ENCODE assay signal across 20 cellular contexts in genomic region chr4:20641971-20642370, GRCh38.
"Had no signal": no experiment of that assay in that cellular context is flagged by ENCODE, and none has a peak within 500 bp of the region (broad histone marks: within the 10 kb centered on the region; RNA-seq: fewer than 3 reads in every experiment).

No MANE protein-coding gene starts in this region.

- ATAC-seq: activated CD4-positive, CD25-positive, alpha-beta regulatory T cell treated with anti-CD3 and anti-CD28 coated beads, Interleukin-2, amount 50 U/mL, for 24 hours; activated CD8-positive, alpha-beta T cell treated with anti-CD3 and anti-CD28 coated beads for 36 hours; activated T-cell treated with anti-CD3 and anti-CD28 coated beads, Interleukin-2, amount 50 U/mL, for 72 hours had no signal

- DNase-seq: activated CD4-positive, alpha-beta T cell treated with anti-CD3 and anti-CD28 coated beads for 4 hours; activated CD8-positive, alpha-beta memory T cell treated with anti-CD3 and anti-CD28 coated beads, Interleukin-2, amount 50 U/mL, for 4 hours; activated CD8-positive, alpha-beta T cell treated with anti-CD3 and anti-CD28 coated beads for 36 hours; activated gamma-delta T cell treated with Interleukin-2 at 50 U/mL for 16 hours; activated naive CD4-positive, alpha-beta T cell treated with anti-CD3 and anti-CD28 coated beads, Interleukin-2, amount 10 ng/mL, durations not matched to agents 7 days and 5 days; activated naive CD8-positive, alpha-beta T cell treated with anti-CD3 and anti-CD28 coated beads for 36 hours; activated T-cell treated with anti-CD3 and anti-CD28 coated beads, Interleukin-2, amount 50 U/mL, for 72 hours; brain microvascular endothelial cell; MG63; NCI-H1048; NCI-H1417 treated with DMSO at 0.1 percent for 48 hours; NCI-H1694; NCI-H2029; NCI-H510A treated with DMSO at 0.1 percent for 48 hours; NCI-H748 treated with DMSO at 0.1 percent for 48 hours; NK-92 treated with Interleukin-12 subunit alpha and Interleukin-12 subunit beta, amount 100 ng/mL, for 24 hours; Peyer's patch; SHP77; T-helper 1 cell had no signal
